12 cellular contexts compared by ENCODE assay signal in genomic region chr4:181821039-181822004, GRCh38.
DNase-seq lines count a peak whose midpoint lies in the region; TF ChIP-seq lines count a peak whose summit lies in the region.
"Had no signal": no experiment of that assay in that cellular context is flagged by ENCODE, and none has a peak within 500 bp of the region (broad histone marks: within the 10 kb centered on the region; RNA-seq: fewer than 3 reads in every experiment).

No MANE protein-coding gene starts in this region.

- no peak for TF ChIP-seq POLR2A in tibial nerve (IDR thresholded peaks at IDR 0.05)

- WGBS in tibial nerve, 2 donors: 41 to 45% methylated on average over 11 of the region's 11 CpGs

- H3K4me3 ChIP-seq in fibroblast of villous mesenchyme (ENCODE audit: low read depth, low read length) (no peak overlapping the region), tibial nerve (peak overlapping the region in 1 of 4 donors; percentile 26)
- H3K4me3 ChIP-seq: esophagus squamous epithelium, MG63 had no signal

- TF ChIP-seq EP300 in tibial nerve (IDR thresholded peaks at IDR 0.05): no peak

- in situ Hi-C loops in GM13977 (cut with MboI; ENCODE audit: low pct_unique_long_range_greater_than_20kb, low sequenced_read_pairs, unreplicated experiment): no loop called here

- H3K4me1 ChIP-seq in tibial nerve: peaks cover 0 to 29% (median 0%) of the 10 kb centered on the region in 4 donors
- H3K4me1 ChIP-seq: esophagus squamous epithelium had no signal

- H3K9me3 ChIP-seq in tibial nerve: no peaks in the 10 kb centered on the region
- H3K9me3 ChIP-seq: esophagus squamous epithelium, MG63 had no signal

- peak overlapping the region; percentile 42 to 80 (median 72) for H3K27ac ChIP-seq in tibial nerve
- H3K27ac ChIP-seq: esophagus squamous epithelium had no signal

- no peaks in the 10 kb centered on the region for H3K27me3 ChIP-seq in tibial nerve
- H3K27me3 ChIP-seq: esophagus squamous epithelium, MG63 had no signal

- TF ChIP-seq CTCF in fibroblast of villous mesenchyme (IDR thresholded peaks at IDR 0.05; ENCODE audit: insufficient read depth, low read depth, low read length) (no peak), tibial nerve (IDR thresholded peaks at IDR 0.05) (no peak), GM13977 (IDR thresholded peaks at IDR 0.05; ENCODE audit: extremely low read depth, insufficient read depth, missing control alignments) (no peak), GM20000 (IDR thresholded peaks at IDR 0.05; ENCODE audit: extremely low read depth, missing control alignments) (no peak)

- H3K36me3 ChIP-seq in tibial nerve: no peaks in the 10 kb centered on the region
- H3K36me3 ChIP-seq: esophagus squamous epithelium, MG63 had no signal

- DNase-seq in NCI-H748 (lab: John Stamatoyannopoulos, UW; ENCODE audit: unreplicated experiment) (peak; percentile 57), NCI-H748 treated with DMSO at 0.1 percent for 48 hours (lab: John Stamatoyannopoulos, UW) (no peak), NCI-H774 (lab: John Stamatoyannopoulos, UW) (peak; percentile 13), fibroblast of villous mesenchyme (ENCODE audit: low read depth) (peak; percentile 3), tibial nerve (ENCODE audit: low spot score in 2 of 2) (no peak), amniotic stem cell (lab: John Stamatoyannopoulos, UW) (no peak), GM13977 (ENCODE audit: low spot score) (no peak), GM20000 (ENCODE audit: low spot score) (no peak)
- DNase-seq: activated naive CD8-positive, alpha-beta T cell treated with anti-CD3 and anti-CD28 coated beads, Interleukin-2, amount 10 ng/mL, durations not matched to agents 7 days and 5 days; esophagus squamous epithelium; MG63; SHP77 had no signal

Comparison
In these comparisons a context has a peak if more than half of its experiments do, and no peak if none do; other contexts are left out.
1. DNase-seq: peak in NCI-H748 (single experiment), NCI-H774 (single experiment) and fibroblast of villous mesenchyme (single experiment); none in NCI-H748 treated with DMSO at 0.1 percent for 48 hours (single experiment), tibial nerve (0 of 2), amniotic stem cell (single experiment), GM13977 (single experiment) and GM20000 (single experiment).